In genomic region chr5:28808967-28809810, GRCh38 we compare ENCODE assay signal across 27 cellular contexts.
A peak's percentile ranks its signal among the peaks of the same experiment; 100 is the strongest.
DNase-seq lines count a peak whose midpoint lies in the region; ATAC-seq and TF ChIP-seq lines count a peak whose summit lies in the region.
"Had no signal": no experiment of that assay in that cellular context is flagged by ENCODE, and none has a peak within 500 bp of the region (broad histone marks: within the 10 kb centered on the region; RNA-seq: fewer than 3 reads in every experiment).

No MANE protein-coding gene starts in this region.

- H3K27me3 ChIP-seq in SK-N-SH (ENCODE audit: insufficient read depth), result no peaks in the 10 kb centered on the region
- H3K27me3 ChIP-seq: colonic mucosa, MG63, right lobe of liver had no signal

- no peak for ATAC-seq in SK-N-SH treated with all-trans-retinoic acid at 6 μM for 48 hours
- ATAC-seq in sciatic nerve, result peak; percentile 38

- no peaks in the 10 kb centered on the region for H4K20me1 ChIP-seq in SK-N-SH (ENCODE audit: insufficient read depth)

- no peak overlapping the region for H3K27ac ChIP-seq in SK-N-SH (ENCODE audit: low read depth in 2 of 2, low read length in 1 of 2)
- H3K27ac ChIP-seq: 22Rv1, colonic mucosa, parathyroid adenoma, right lobe of liver, thoracic aorta had no signal

- no peak overlapping the region for H3K9ac ChIP-seq in SK-N-SH
- H3K9ac ChIP-seq: parathyroid adenoma had no signal

- H3K9me3 ChIP-seq in SK-N-SH, result no peaks in the 10 kb centered on the region
- H3K9me3 ChIP-seq: colonic mucosa, MG63, right lobe of liver, thoracic aorta had no signal

- H3K79me2 ChIP-seq in SK-N-SH (ENCODE audit: insufficient read depth), result no peaks in the 10 kb centered on the region
- H3K79me2 ChIP-seq: parathyroid adenoma had no signal

- H3F3A ChIP-seq in SK-N-SH (replicated peaks; ENCODE audit: insufficient read depth), result no peaks in the 10 kb centered on the region

- TF ChIP-seq RAD21 in SK-N-SH (IDR thresholded peaks at IDR 0.05; ENCODE audit: low read length), result no peak

- CTCF ChIA-PET in SK-N-SH (lab: Yijun Ruan, JAX), result no interaction called here
- CTCF ChIA-PET in GM10248 (lab: Yijun Ruan, JAX), result no interaction called here

- H3K4me3 ChIP-seq in SK-N-SH (ENCODE audit: low read depth in 2 of 2, low read length in 1 of 2), result no peak overlapping the region
- H3K4me3 ChIP-seq: colonic mucosa, MG63, thoracic aorta had no signal

- no peak for TF ChIP-seq EP300 in SK-N-SH (IDR thresholded peaks at IDR 0.05; ENCODE audit: borderline replicate concordance in 1 of 2, low read depth in 1 of 2, low read length in 1 of 2)

- H3K4me2 ChIP-seq in SK-N-SH, result no peak overlapping the region

- WGBS in SK-N-SH (ENCODE audit: low lambda C conversion rate), result 66% methylated on average over 17 of the region's 47 CpGs

- POLR2A ChIA-PET in SK-N-SH (lab: Yijun Ruan, JAX), result no interaction called here
- POLR2A ChIA-PET in GM10248 (lab: Yijun Ruan, JAX), result no interaction called here

- TF ChIP-seq CTCF in SK-N-SH (IDR thresholded peaks at IDR 0.05) (no peak), GM10248 (IDR thresholded peaks at IDR 0.05; ENCODE audit: control extremely low read depth, extremely low read depth, low read depth, missing control alignments) (no peak)

- DNase-seq in SK-N-SH, result peak; percentile 10
- peak; percentile 3 for DNase-seq in GM10248 (ENCODE audit: extremely low spot score)
- peak; percentile 2 for DNase-seq in UCSD-AML1 (lab: John Stamatoyannopoulos, UW; ENCODE audit: unreplicated experiment)
- no peak for DNase-seq in sciatic nerve (ENCODE audit: low spot score)
- DNase-seq in COLO668 (lab: John Stamatoyannopoulos, UW; ENCODE audit: unreplicated experiment), result no peak
- no peak for DNase-seq in SIG-M5 (lab: John Stamatoyannopoulos, UW)
- DNase-seq in activated CD8-positive, alpha-beta memory T cell treated with anti-CD3 and anti-CD28 coated beads for 24 hours, result no peak
- DNase-seq: activated naive CD4-positive, alpha-beta T cell treated with anti-CD3 and anti-CD28 coated beads, Interleukin-2, amount 50 U/mL, for 16 hours; anterior cingulate cortex; colonic mucosa; DMS153; effector CD8-positive, alpha-beta T cell; H9; mammary epithelial cell; MG63; NCI-H1417; NCI-H2107; NCI-H446 treated with DMSO at 0.1 percent for 48 hours; right lobe of liver; RPMI8226; stimulated activated CD4-positive, alpha-beta T cell treated with anti-CD3 and anti-CD28 coated beads, Interleukin-4, amount 100 ng/mL, for 24 hours; stimulated activated naive B cell treated with anti-CD40 and anti-IgM and Interleukin-4, amounts not matched to agents 10 μg/mL and 1 μg/mL and 100 μg/mL, for 72 hours; T1000 had no signal

- H3K36me3 ChIP-seq in SK-N-SH (replicated peaks in 1 of 2; ENCODE audit: control insufficient read depth in 1 of 2, insufficient read depth in 2 of 2, low read length in 1 of 2), result no peaks in the 10 kb centered on the region
- H3K36me3 ChIP-seq: colonic mucosa, MG63, right lobe of liver, thoracic aorta had no signal

- H3K4me1 ChIP-seq in SK-N-SH (ENCODE audit: control insufficient read depth in 1 of 2, insufficient read depth in 2 of 2, low read depth in 1 of 2, low read length in 1 of 2), result no peaks in the 10 kb centered on the region
- H3K4me1 ChIP-seq: colonic mucosa, parathyroid adenoma, right lobe of liver had no signal

- no peak overlapping the region for H2AFZ ChIP-seq in SK-N-SH (ENCODE audit: low read depth)
- H2AFZ ChIP-seq: parathyroid adenoma had no signal

- intact Hi-C loops in sciatic nerve (cut with DNase I), result no loop called here

- H3K9me2 ChIP-seq in SK-N-SH, result no peaks in the 10 kb centered on the region

TF ChIP-seq in SK-N-SH, 30 proteins besides CTCF, POLR2A, EP300 and RAD21 (continues in another document):
- TF ChIP-seq FOXM1 (IDR thresholded peaks at IDR 0.05; ENCODE audit: low read depth) (no peak), NFIC (IDR thresholded peaks at IDR 0.05; ENCODE audit: borderline replicate concordance) (no peak), ZBTB33 (IDR thresholded peaks at IDR 0.05; ENCODE audit: borderline replicate concordance, low read depth) (no peak), ELF1 (IDR thresholded peaks at IDR 0.05) (no peak), GABPA (IDR thresholded peaks at IDR 0.05; ENCODE audit: low read depth) (no peak), SMC3 (IDR thresholded peaks at IDR 0.05; ENCODE audit: low read depth, low read length) (no peak), TEAD4 (IDR thresholded peaks at IDR 0.05; ENCODE audit: borderline replicate concordance, insufficient read depth) (no peak), CHD2 (IDR thresholded peaks at IDR 0.05; ENCODE audit: low read length, partially characterized antibody) (no peak), RXRA (IDR thresholded peaks at IDR 0.05; ENCODE audit: borderline replicate concordance, low read depth) (no peak), RFX5 (IDR thresholded peaks at IDR 0.05; ENCODE audit: low read length) (no peak), MXI1 (IDR thresholded peaks at IDR 0.05; ENCODE audit: low read depth, low read length) (no peak)
- TF ChIP-seq, protein P1, sequence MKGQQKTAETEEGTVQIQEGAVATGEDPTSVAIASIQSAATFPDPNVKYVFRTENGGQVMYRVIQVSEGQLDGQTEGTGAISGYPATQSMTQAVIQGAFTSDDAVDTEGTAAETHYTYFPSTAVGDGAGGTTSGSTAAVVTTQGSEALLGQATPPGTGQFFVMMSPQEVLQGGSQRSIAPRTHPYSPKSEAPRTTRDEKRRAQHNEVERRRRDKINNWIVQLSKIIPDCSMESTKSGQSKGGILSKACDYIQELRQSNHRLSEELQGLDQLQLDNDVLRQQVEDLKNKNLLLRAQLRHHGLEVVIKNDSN (IDR thresholded peaks at IDR 0.05; ENCODE audit: borderline replicate concordance, low read depth), result no peak
- TF ChIP-seq, protein P2, sequence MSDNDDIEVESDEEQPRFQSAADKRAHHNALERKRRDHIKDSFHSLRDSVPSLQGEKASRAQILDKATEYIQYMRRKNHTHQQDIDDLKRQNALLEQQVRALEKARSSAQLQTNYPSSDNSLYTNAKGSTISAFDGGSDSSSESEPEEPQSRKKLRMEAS (IDR thresholded peaks at IDR 0.05; ENCODE audit: low read depth), result no peak

TF ChIP-seq in SK-N-SH treated with all-trans-retinoic acid at 6 μM for 48 hours, 23 proteins besides CTCF, POLR2A, EP300 and RAD21:
- TF ChIP-seq PPARA (CRISPR knock-in tag; IDR thresholded peaks at IDR 0.05; ENCODE audit: borderline replicate concordance) (no peak), ESRRG (CRISPR knock-in tag; IDR thresholded peaks at IDR 0.05) (no peak), ZFP3 (CRISPR knock-in tag; IDR thresholded peaks at IDR 0.05) (no peak), ZNF565 (CRISPR knock-in tag; conservative IDR thresholded peaks at IDR 0.05; ENCODE audit: low read depth) (no peak), BACH2 (CRISPR knock-in tag; IDR thresholded peaks at IDR 0.05; ENCODE audit: borderline replicate concordance) (no peak), TOX (CRISPR knock-in tag; IDR thresholded peaks at IDR 0.05; ENCODE audit: borderline replicate concordance) (no peak), ZFP30 (CRISPR knock-in tag; IDR thresholded peaks at IDR 0.05) (no peak), ZNF8 (CRISPR knock-in tag; IDR thresholded peaks at IDR 0.05) (no peak), RARB (CRISPR knock-in tag; IDR thresholded peaks at IDR 0.05) (no peak)

Comparison
In these comparisons a context has a peak if more than half of its experiments do, and no peak if none do; other contexts are left out.
1. DNase-seq: peak in SK-N-SH (single experiment), GM10248 (single experiment) and UCSD-AML1 (single experiment); none in sciatic nerve (single experiment), COLO668 (single experiment), SIG-M5 (single experiment) and activated CD8-positive, alpha-beta memory T cell treated with anti-CD3 and anti-CD28 coated beads for 24 hours (single experiment).